ENCODE assay signal across 8 cellular contexts in genomic region chr15:41116872-41117242, GRCh38. TPM values are rescaled to one million over a fixed set of nuclear protein-coding genes. Genes with fewer than 3 reads are reported as not detected.
DNase-seq lines count a peak whose midpoint lies in the region; ATAC-seq, FAIRE-seq and TF ChIP-seq lines count a peak whose summit lies in the region.

No MANE protein-coding gene starts in this region.

- H3K23me2 ChIP-seq in H1 (ENCODE audit: low read depth, low read length): peaks cover 10% of the 10 kb centered on the region

- no peak; a peak in 1 of 3 replicates for TF ChIP-seq POLR2A in H1 (IDR thresholded peaks at IDR 0.05; ENCODE audit: control extremely low read depth in 1 of 2, low read depth in 2 of 2, low read length in 2 of 2)

- no peak for ATAC-seq in CD4-positive, CD25-positive, alpha-beta regulatory T cell (ENCODE audit: low read depth in 2 of 2)
- ATAC-seq in GM18870 (IDR thresholded peaks at IDR 0.05; ENCODE audit: unreplicated experiment) (no peak), GM18519 (IDR thresholded peaks at IDR 0.05; ENCODE audit: low FRiP score, unreplicated experiment) (no peak)

- no peak overlapping the region for H3K14ac ChIP-seq in H1 (ENCODE audit: insufficient read length)

- no peaks in the 10 kb centered on the region; the same call in 1 of the 2 replicates for H3K79me1 ChIP-seq in H1 (ENCODE audit: low read depth, low read length)

- no peaks in the 10 kb centered on the region for H3K36me3 Mint-ChIP-seq in CD4-positive, CD25-positive, alpha-beta regulatory T cell
- peaks cover 2% of the 10 kb centered on the region for H3K36me3 Mint-ChIP-seq in neural progenitor cell

- no peak for TF ChIP-seq RAD21 in H1 (IDR thresholded peaks at IDR 0.05 in 1 of 2, conservative IDR thresholded peaks at IDR 0.05 in 1 of 2; ENCODE audit: low read depth in 2 of 2, low read length in 2 of 2)

- no peak for FAIRE-seq in H1 (lab: Jason Lieb, UNC)

- peak overlapping the region; percentile 99 for H2AK5ac ChIP-seq in H1 (ENCODE audit: low read depth, low read length)

- no peak overlapping the region for H2BK20ac ChIP-seq in H1 (ENCODE audit: low read length)

- H4K20me1 ChIP-seq in OCI-LY3 (ENCODE audit: insufficient read depth, low read length) (no peaks in the 10 kb centered on the region), H1 (replicated peaks in 1 of 2; ENCODE audit: control insufficient read depth in 1 of 2, insufficient read depth in 2 of 2, low read length in 2 of 2) (peaks cover 0 to 1% of the 10 kb centered on the region in 2 experiments), neural progenitor cell (ENCODE audit: low read depth) (peaks cover 13% of the 10 kb centered on the region)

- peak overlapping the region; percentile 97 to 100 (median 99) for H3K27ac Mint-ChIP-seq in CD4-positive, CD25-positive, alpha-beta regulatory T cell
- H3K27ac Mint-ChIP-seq in neural progenitor cell: peak overlapping the region; percentile 97

- H3K4me1 Mint-ChIP-seq in CD4-positive, CD25-positive, alpha-beta regulatory T cell: peaks cover 2 to 43% (median 20%) of the 10 kb centered on the region in 4 donors
- H3K4me1 Mint-ChIP-seq in neural progenitor cell: peaks cover 13% of the 10 kb centered on the region

- no peaks in the 10 kb centered on the region for H3K9me3 ChIP-seq in CD4-positive, CD25-positive, alpha-beta regulatory T cell (ENCODE audit: control insufficient read depth in 2 of 2, low read length in 2 of 2)
- H3K9me3 ChIP-seq in OCI-LY3 (ENCODE audit: insufficient read depth, low read length): no peaks in the 10 kb centered on the region
- H3K9me3 ChIP-seq in H1 (ENCODE audit: insufficient read depth in 2 of 2, low read depth in 1 of 2, low read length in 1 of 2): no peaks in the 10 kb centered on the region
- no peaks in the 10 kb centered on the region for H3K9me3 ChIP-seq in neural progenitor cell (ENCODE audit: low read depth)

- H2BK12ac ChIP-seq in H1 (ENCODE audit: low read depth, low read length): peak overlapping the region; percentile 99; the same call in 1 of the 2 replicates

- CTCF ChIA-PET in H1 (lab: Charles Lee; ENCODE audit: partially characterized antibody): interaction anchor here (0.7 kb wide), 1 partner anchor 46 kb away, joined by 3 read pairs; no protein-coding TSS in a partner anchor

- H3K4me3 ChIP-seq in CD4-positive, CD25-positive, alpha-beta regulatory T cell (ENCODE audit: low read depth, low read length): peak overlapping the region; percentile 98
- H3K4me3 ChIP-seq in OCI-LY3 (ENCODE audit: low read length) (peak overlapping the region; percentile 91), H1 (ENCODE audit: extremely low read depth in 1 of 4, insufficient read depth in 2 of 4, low read depth in 3 of 4, low read length in 4 of 4) (peak overlapping the region; percentile 68 to 96 (median 86)), neural progenitor cell (peak overlapping the region; percentile 97)

- H2BK120ac ChIP-seq in H1 (replicated peaks; ENCODE audit: low read depth, low read length): no peak overlapping the region

- H2BK15ac ChIP-seq in H1 (ENCODE audit: low read length): no peak overlapping the region

- H3K27me3 Mint-ChIP-seq in CD4-positive, CD25-positive, alpha-beta regulatory T cell: peaks cover 4% of the 10 kb centered on the region
- peaks cover 4% of the 10 kb centered on the region for H3K27me3 Mint-ChIP-seq in neural progenitor cell (ENCODE audit: insufficient read depth, low read depth)

- no peak overlapping the region for H3K23ac ChIP-seq in H1 (ENCODE audit: insufficient read length)

- H4K8ac ChIP-seq in H1 (ENCODE audit: extremely low read depth, insufficient read depth, low read length): no peak overlapping the region

- WGBS in H1 (ENCODE audit: extremely low coverage in 1 of 2, insufficient coverage in 1 of 2, insufficient read length in 1 of 2, insufficient replicate concordance in 2 of 2, low coverage in 1 of 2, low lambda C conversion rate in 2 of 2, missing lambda C conversion rate in 1 of 2), 2 experiments: 64% methylated on average over 9 of the region's 9 CpGs; no CpG with 5 or more reads in 1 of the 2 experiments

- peak overlapping the region; percentile 76 for H3K4me2 ChIP-seq in OCI-LY3 (ENCODE audit: low read length)
- peak overlapping the region; percentile 76 to 85 for H3K4me2 ChIP-seq in H1 (ENCODE audit: insufficient read depth in 1 of 2, low read depth in 2 of 2, low read length in 2 of 2)
- H3K4me2 ChIP-seq in neural progenitor cell: peak overlapping the region; percentile 93

- H4K5ac ChIP-seq in H1 (ENCODE audit: insufficient read length, low read depth, low read length): no peak overlapping the region

- H3K4me1 ChIP-seq in CD4-positive, CD25-positive, alpha-beta regulatory T cell (ENCODE audit: control insufficient read depth, insufficient read depth, low read length, poor library complexity, severe bottlenecking): peaks cover 22% of the 10 kb centered on the region
- peaks cover 8% of the 10 kb centered on the region for H3K4me1 ChIP-seq in OCI-LY3 (ENCODE audit: low read length)
- peaks cover 0 to 3% (median 0%) of the 10 kb centered on the region in 4 experiments; a peak in 2 of 7 replicates for H3K4me1 ChIP-seq in H1 (replicated peaks in 1 of 4; ENCODE audit: control insufficient read depth in 3 of 4, insufficient read depth in 4 of 4, low read length in 3 of 4)
- H3K4me1 ChIP-seq in neural progenitor cell: peaks cover 9% of the 10 kb centered on the region

- peak overlapping the region; percentile 92 for H3K27ac ChIP-seq in CD4-positive, CD25-positive, alpha-beta regulatory T cell (ENCODE audit: insufficient read depth, low read length, poor library complexity, severe bottlenecking)
- H3K27ac ChIP-seq in OCI-LY3 (ENCODE audit: low read length): peak overlapping the region; percentile 86
- H3K27ac ChIP-seq in H1 (ENCODE audit: low read depth, low read length): peak overlapping the region; percentile 100
- H3K27ac ChIP-seq in neural progenitor cell: peak overlapping the region; percentile 64

- POLR2A ChIA-PET in H1 (lab: Charles Lee; ENCODE audit: partially characterized antibody): interaction anchor here (0.6 to 2.4 kb wide), 17 partner anchors 8 to 222 kb away, joined by 3 to 16 read pairs (median 4); partner anchors contain the start of genes CHAC1, CHP1, DLL4 and EXD1

- no peak for DNase-seq in CD4-positive, CD25-positive, alpha-beta regulatory T cell
- DNase-seq in H1 (ENCODE audit: low read depth in 1 of 2, low spot score in 2 of 2) (no peak), neural progenitor cell (ENCODE audit: low spot score) (no peak), glomerular visceral epithelial cell (ENCODE audit: extremely low spot score) (no peak), NCI-H510A treated with DMSO at 0.1 percent for 48 hours (lab: John Stamatoyannopoulos, UW) (no peak)

- peak overlapping the region; percentile 96 to 99 (median 98) for H3K4me3 Mint-ChIP-seq in CD4-positive, CD25-positive, alpha-beta regulatory T cell
- H3K4me3 Mint-ChIP-seq in neural progenitor cell: peak overlapping the region; percentile 93

- H3K27me3 ChIP-seq in CD4-positive, CD25-positive, alpha-beta regulatory T cell (ENCODE audit: control insufficient read depth, insufficient read depth, low read length): no peaks in the 10 kb centered on the region
- no peaks in the 10 kb centered on the region for H3K27me3 ChIP-seq in OCI-LY3 (ENCODE audit: low read depth, low read length)
- H3K27me3 ChIP-seq in H1 (replicated peaks in 1 of 4; ENCODE audit: control insufficient read depth in 3 of 4, extremely low read depth in 1 of 4, insufficient read depth in 3 of 4, low read length in 3 of 4): no peaks in the 10 kb centered on the region
- no peaks in the 10 kb centered on the region for H3K27me3 ChIP-seq in neural progenitor cell

- H3K56ac ChIP-seq in H1 (replicated peaks; ENCODE audit: insufficient read length, low read depth, low read length): no peak overlapping the region

- peaks cover 0 to 2% (median 0%) of the 10 kb centered on the region in 7 donors for H3K9me3 Mint-ChIP-seq in CD4-positive, CD25-positive, alpha-beta regulatory T cell
- H3K9me3 Mint-ChIP-seq in neural progenitor cell: no peaks in the 10 kb centered on the region

- peak overlapping the region; percentile 96 for H3K9ac ChIP-seq in OCI-LY3 (ENCODE audit: low read length)
- peak overlapping the region; percentile 53 to 100 (median 80) for H3K9ac ChIP-seq in H1 (replicated peaks in 1 of 4; ENCODE audit: extremely low read depth in 1 of 4, low read depth in 3 of 4, low read length in 3 of 4)
- H3K9ac ChIP-seq in neural progenitor cell: peak overlapping the region; percentile 58

- no peak for TF ChIP-seq EP300 in H1 (IDR thresholded peaks at IDR 0.05; ENCODE audit: borderline replicate concordance in 1 of 2, low read depth in 2 of 2, low read length in 2 of 2)

- H4K91ac ChIP-seq in H1 (replicated peaks; ENCODE audit: insufficient read length, low read length): peak overlapping the region; percentile 58

- H3K4ac ChIP-seq in H1 (replicated peaks; ENCODE audit: insufficient read length, low read depth, low read length): no peak overlapping the region

- H2AFZ ChIP-seq in OCI-LY3 (ENCODE audit: low read depth, low read length) (peak overlapping the region; percentile 91), H1 (ENCODE audit: low read length) (peak overlapping the region; percentile 55; the same call in 1 of the 2 replicates), neural progenitor cell (replicated peaks) (peak overlapping the region; percentile 96)

- TF ChIP-seq CTCF in OCI-LY3 (IDR thresholded peaks at IDR 0.05; ENCODE audit: low read depth, low read length) (no peak), H1 (IDR thresholded peaks at IDR 0.05; ENCODE audit: control extremely low read depth in 1 of 3, insufficient read depth in 1 of 3, low read depth in 1 of 3, low read length in 3 of 3) (no peak), neural progenitor cell (IDR thresholded peaks at IDR 0.05) (no peak)

- H3K79me2 ChIP-seq in OCI-LY3 (ENCODE audit: low read length) (peaks cover 46% of the 10 kb centered on the region), H1 (ENCODE audit: control insufficient read depth in 1 of 2, insufficient read depth in 2 of 2, low read length in 2 of 2) (peaks cover 0 to 38% of the 10 kb centered on the region in 2 experiments), neural progenitor cell (ENCODE audit: low read depth) (peaks cover 48% of the 10 kb centered on the region)

- no peak overlapping the region for H3K18ac ChIP-seq in H1 (ENCODE audit: extremely low read depth, low read length)

- H3F3A ChIP-seq in neural progenitor cell (ENCODE audit: low read depth): peaks cover 18% of the 10 kb centered on the region

- no peaks in the 10 kb centered on the region for H3K36me3 ChIP-seq in CD4-positive, CD25-positive, alpha-beta regulatory T cell (ENCODE audit: control insufficient read depth, insufficient read depth, low read length)
- peaks cover 8% of the 10 kb centered on the region for H3K36me3 ChIP-seq in OCI-LY3 (replicated peaks; ENCODE audit: low read depth, low read length)
- H3K36me3 ChIP-seq in H1 (ENCODE audit: control insufficient read depth in 2 of 4, insufficient read depth in 4 of 4, low read length in 3 of 4): peaks cover 0 to 8% (median 0%) of the 10 kb centered on the region in 4 experiments; a peak in 1 of 8 replicates
- no peaks in the 10 kb centered on the region for H3K36me3 ChIP-seq in neural progenitor cell

- H2BK5ac ChIP-seq in H1 (ENCODE audit: low read depth, low read length): peak overlapping the region; percentile 81

RNA-seq across cellular contexts. Expression of gene INO80, which starts 0.8 kb away (rescaled TPM):
- total RNA-seq in CD4-positive, CD25-positive, alpha-beta regulatory T cell: 36.1 TPM
- polyA plus RNA-seq in CD4-positive, CD25-positive, alpha-beta regulatory T cell: 1 to 10 TPM; 3.0 to 4.1 (median 3.4) TPM
- total RNA-seq in H1 (2021; fragmentation: NEBNext Ultra II Directional; extraction: Animal tissue kit (Norgen Biotek cat#: 25700)): 22.1 and 24.5 TPM in 2 replicates
- polyA plus RNA-seq in H1 (2011; rRNA removed): 4.3 and 7.2 TPM in 2 replicates
- 6.0 TPM for polyA plus RNA-seq in H1 (2011; cell fraction: cytosol; rRNA removed)
- polyA plus RNA-seq in H1 (2011; cell fraction: nucleus; rRNA removed): 12.6 TPM
- polyA plus RNA-seq in H1 (2012, experiment 1 of 2): 10.9 to 14.2 TPM (median 13.5 TPM) in 4 replicates
- polyA plus RNA-seq in H1 (2012, experiment 2 of 2): 0.94 TPM
- polyA plus RNA-seq in H1 (2013, experiment 1 of 2): 11.6 TPM
- 12.1 TPM for polyA plus RNA-seq in H1 (2013, experiment 2 of 2)
- 12.5 and 12.9 TPM in 2 replicates for polyA minus RNA-seq in H1 (2011; rRNA and poly(A)+ RNA removed)
- 9.7 TPM for polyA minus RNA-seq in H1 (2011; cell fraction: cytosol; rRNA and poly(A)+ RNA removed)
- polyA minus RNA-seq in H1 (2011; cell fraction: nucleus; rRNA and poly(A)+ RNA removed): 16.1 TPM
- total RNA-seq in neural progenitor cell (ENCODE audit: low replicate concordance): 14.8 and 25.4 TPM in 2 replicates
